ENCODE assay signal across 8 cellular contexts in the genomic region with DNA sequence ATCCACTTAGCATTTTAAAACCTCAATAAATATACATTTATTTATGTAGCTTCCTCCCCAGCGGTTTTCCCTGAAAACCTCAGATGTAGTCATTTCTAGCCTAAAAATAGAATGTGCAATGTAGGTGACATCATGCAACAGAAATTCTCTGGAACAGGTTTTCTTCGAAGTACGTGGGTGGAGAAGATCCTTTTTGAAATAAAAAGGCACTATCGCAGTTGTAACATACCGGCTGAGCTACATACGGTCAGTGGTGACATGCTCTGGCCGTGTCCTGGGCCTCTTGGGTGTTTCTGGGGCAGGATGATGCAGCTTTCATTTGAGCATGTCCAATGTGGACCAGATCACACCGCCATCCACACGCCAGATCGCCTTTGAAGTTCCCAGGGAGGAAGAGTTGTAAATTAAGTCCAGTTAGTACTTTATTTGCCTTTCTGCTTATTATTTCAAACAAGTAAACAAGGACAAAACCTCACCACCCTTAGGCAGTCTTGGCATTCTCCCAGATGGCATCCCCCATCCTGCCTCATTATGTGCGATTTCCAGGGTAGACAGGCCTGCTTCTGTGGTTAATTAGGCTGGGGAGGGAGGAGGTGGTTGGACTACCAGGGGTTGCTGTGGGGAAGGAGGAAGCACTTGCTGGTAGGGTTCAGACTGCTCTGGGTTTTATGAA.
DNase-seq lines count a peak whose midpoint lies in the region; ATAC-seq, FAIRE-seq and TF ChIP-seq lines count a peak whose summit lies in the region.

No MANE protein-coding gene starts in this region.

- peak; percentile 58 for FAIRE-seq in astrocyte (lab: Jason Lieb, UNC)

- peak overlapping the region; percentile 79 for H3K27ac Mint-ChIP-seq in astrocyte (ENCODE audit: unreplicated experiment)
- peak overlapping the region; percentile 72 for H3K27ac Mint-ChIP-seq in osteocyte (ENCODE audit: unreplicated experiment)
- no peak overlapping the region for H3K27ac Mint-ChIP-seq in stimulated activated memory B cell treated with anti-CD40 and anti-IgM and Interleukin-4, amounts not matched to agents 10 μg/mL and 1 μg/mL and 100 μg/mL, for 72 hours

- TF ChIP-seq CTCF in astrocyte (IDR thresholded peaks at IDR 0.05; ENCODE audit: insufficient read depth, low read depth, low read length) (no peak), osteocyte (IDR thresholded peaks at IDR 0.05) (no peak)

- peak overlapping the region; percentile 79 for H3K9ac ChIP-seq in astrocyte (ENCODE audit: low read length)

- no peaks in the 10 kb centered on the region for H3K27me3 Mint-ChIP-seq in astrocyte (ENCODE audit: low read depth, unreplicated experiment)
- no peaks in the 10 kb centered on the region for H3K27me3 Mint-ChIP-seq in osteocyte (ENCODE audit: unreplicated experiment)
- peaks cover 30% of the 10 kb centered on the region for H3K27me3 Mint-ChIP-seq in stimulated activated memory B cell treated with anti-CD40 and anti-IgM and Interleukin-4, amounts not matched to agents 10 μg/mL and 1 μg/mL and 100 μg/mL, for 72 hours

- H3K79me2 ChIP-seq in astrocyte (ENCODE audit: insufficient read depth, low read length), result no peaks in the 10 kb centered on the region

- ATAC-seq in HG02840 (IDR thresholded peaks at IDR 0.05; ENCODE audit: low FRiP score, unreplicated experiment) (no peak), HG02610 (IDR thresholded peaks at IDR 0.05; ENCODE audit: unreplicated experiment) (no peak)
- no peak for ATAC-seq in stimulated activated memory B cell treated with anti-CD40 and anti-IgM and Interleukin-4, amounts not matched to agents 10 μg/mL and 1 μg/mL and 100 μg/mL, for 72 hours

- H3K4me3 Mint-ChIP-seq in astrocyte (ENCODE audit: unreplicated experiment) (no peak overlapping the region), osteocyte (ENCODE audit: unreplicated experiment) (no peak overlapping the region)
- H3K4me3 Mint-ChIP-seq in stimulated activated memory B cell treated with anti-CD40 and anti-IgM and Interleukin-4, amounts not matched to agents 10 μg/mL and 1 μg/mL and 100 μg/mL, for 72 hours, result no peak overlapping the region

- H3K4me1 Mint-ChIP-seq in astrocyte (ENCODE audit: low read depth, unreplicated experiment) (peaks cover 58% of the 10 kb centered on the region), osteocyte (ENCODE audit: unreplicated experiment) (peaks cover 48% of the 10 kb centered on the region)
- peaks cover 14% of the 10 kb centered on the region for H3K4me1 Mint-ChIP-seq in stimulated activated memory B cell treated with anti-CD40 and anti-IgM and Interleukin-4, amounts not matched to agents 10 μg/mL and 1 μg/mL and 100 μg/mL, for 72 hours

- no peaks in the 10 kb centered on the region for H3K9me3 ChIP-seq in astrocyte (ENCODE audit: insufficient read depth, low read depth, low read length)

- H3K4me3 ChIP-seq in astrocyte (ENCODE audit: insufficient read depth, low read depth, low read length), result peak overlapping the region; percentile 27

- H3K9me3 Mint-ChIP-seq in astrocyte (ENCODE audit: unreplicated experiment) (no peaks in the 10 kb centered on the region), osteocyte (ENCODE audit: unreplicated experiment) (no peaks in the 10 kb centered on the region)
- H3K9me3 Mint-ChIP-seq in stimulated activated memory B cell treated with anti-CD40 and anti-IgM and Interleukin-4, amounts not matched to agents 10 μg/mL and 1 μg/mL and 100 μg/mL, for 72 hours, result no peaks in the 10 kb centered on the region

- H3K4me1 ChIP-seq in astrocyte (ENCODE audit: insufficient read depth, low read length), result peaks cover 28% of the 10 kb centered on the region

- H3K4me2 ChIP-seq in astrocyte (ENCODE audit: low read length), result peak overlapping the region; percentile 77

- no peak overlapping the region for H2AFZ ChIP-seq in astrocyte (ENCODE audit: low read depth, low read length)

- no peaks in the 10 kb centered on the region for H3K27me3 ChIP-seq in astrocyte (ENCODE audit: insufficient read depth, low read length)

- H4K20me1 ChIP-seq in astrocyte (ENCODE audit: insufficient read depth, low read length), result no peaks in the 10 kb centered on the region

- peak overlapping the region; percentile 92 for H3K27ac ChIP-seq in astrocyte (ENCODE audit: low read depth, low read length)

- H3K36me3 ChIP-seq in astrocyte (ENCODE audit: insufficient read depth, low read length), result no peaks in the 10 kb centered on the region

- DNase-seq in NOMO-1 treated with DMSO at 0.1 percent for 48 hours (lab: John Stamatoyannopoulos, UW; ENCODE audit: unreplicated experiment) (peak; percentile 16), NOMO-1 treated with dmso at 0.1 percent for 144 hours (lab: John Stamatoyannopoulos, UW; ENCODE audit: unreplicated experiment) (no peak), NCI-H446 (lab: John Stamatoyannopoulos, UW) (peak; percentile 26 to 46), astrocyte (ENCODE audit: low read depth) (peak; percentile 96), osteocyte (ENCODE audit: extremely low spot score, unreplicated experiment) (no peak)

- H3K36me3 Mint-ChIP-seq in astrocyte (ENCODE audit: low read depth, unreplicated experiment) (peaks cover 6% of the 10 kb centered on the region), osteocyte (ENCODE audit: unreplicated experiment) (no peaks in the 10 kb centered on the region)
- no peaks in the 10 kb centered on the region for H3K36me3 Mint-ChIP-seq in stimulated activated memory B cell treated with anti-CD40 and anti-IgM and Interleukin-4, amounts not matched to agents 10 μg/mL and 1 μg/mL and 100 μg/mL, for 72 hours

Comparison
In these comparisons a context has a peak if more than half of its experiments do, and no peak if none do; other contexts are left out.
1. DNase-seq: peak in NOMO-1 treated with DMSO at 0.1 percent for 48 hours (single experiment), NCI-H446 (2 of 2) and astrocyte (single experiment); none in NOMO-1 treated with dmso at 0.1 percent for 144 hours (single experiment) and osteocyte (single experiment).